Comparison of ENCODE assay signal across 8 cellular contexts in the genomic region with DNA sequence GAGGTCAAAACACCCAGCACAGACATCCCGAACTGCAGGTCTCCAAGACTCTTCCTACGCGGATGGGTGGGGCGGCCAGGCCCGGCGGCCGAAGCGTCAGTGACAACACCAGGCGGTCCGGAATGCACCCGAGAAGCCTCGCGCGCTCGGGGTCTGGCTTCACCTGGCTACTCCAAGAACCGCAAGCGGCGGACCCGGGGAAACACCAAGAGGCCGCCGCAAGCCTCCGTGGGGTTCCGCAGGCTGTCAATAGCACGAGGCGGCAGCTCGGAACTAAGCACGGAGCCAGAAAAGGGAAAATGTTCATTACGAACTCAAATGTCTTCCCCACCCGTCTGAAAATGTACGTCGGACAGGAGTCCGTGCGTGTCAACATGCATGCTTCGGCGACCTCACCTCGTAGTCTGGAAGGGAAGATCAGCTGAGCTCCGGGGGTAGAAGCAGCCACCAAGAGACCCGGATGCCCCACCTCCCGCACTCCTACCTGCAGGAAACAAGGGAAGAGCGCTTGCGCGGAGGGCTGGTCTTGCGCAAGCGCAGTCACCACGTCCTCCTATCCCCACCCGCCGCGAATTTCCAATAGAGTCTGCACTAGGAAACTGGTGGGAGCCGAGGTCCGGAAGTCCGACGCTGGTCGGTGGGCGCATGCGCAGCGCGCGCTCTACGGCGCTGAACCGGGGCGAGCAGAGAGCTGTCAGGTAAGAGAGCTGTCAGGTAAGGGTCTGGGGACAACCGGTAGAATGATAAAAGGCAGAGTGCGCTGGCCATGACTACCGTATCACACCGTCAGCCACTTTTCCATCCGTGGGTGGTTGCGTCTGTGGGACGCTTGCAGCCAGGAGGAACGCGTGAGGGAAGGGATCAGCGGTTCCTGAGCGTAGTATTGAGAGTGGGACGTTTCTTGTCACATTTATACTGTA. TPM values are rescaled to one million over a fixed set of nuclear protein-coding genes. Genes with fewer than 3 reads are reported as not detected.
A peak's percentile ranks its signal among the peaks of the same experiment; 100 is the strongest.
DNase-seq lines count a peak whose midpoint lies in the region; ATAC-seq and TF ChIP-seq lines count a peak whose summit lies in the region.

A gene (plus strand): TSS at position 646 of the 920 bp plus-strand sequence. CDS start 3,864 bp downstream, outside the sequence.
A gene (minus strand): TSS at position 500 of the 920 bp plus-strand sequence. CDS start 958 bp downstream, outside the sequence.

- H3K4me2 ChIP-seq in osteoblast (ENCODE audit: insufficient read depth, low read length) = peak within 1 kb of the TSS; percentile 99

- ATAC-seq in thoracic aorta (ENCODE audit: insufficient number of reproducible peaks, low FRiP score, low read depth) = peak; percentile 95

- CTCF ChIA-PET in activated naive CD4-positive, alpha-beta T cell treated with anti-CD3 and anti-CD28 coated beads for 36 hours (lab: Charles Lee) = interaction anchor here (1.1 to 1.5 kb wide), 2 partner anchors 84 to 306 kb away, joined by 4 read pairs; no protein-coding TSS in a partner anchor

- DNase-seq in GM04504 (ENCODE audit: low read depth) (peak; percentile 91), HFFc6 (peak; percentile 93), NAMALWA (ENCODE audit: low spot score) (peak; percentile 96), SK-MEL-5 (ENCODE audit: low read depth, low spot score) (peak; percentile 98), glutamatergic neuron (peak; percentile 93), osteoblast (ENCODE audit: insufficient read length, low spot score, missing footprints) (peak; percentile 95), thoracic aorta (ENCODE audit: low spot score) (peak; percentile 84)
- DNase-seq in activated naive CD4-positive, alpha-beta T cell treated with anti-CD3 and anti-CD28 coated beads for 36 hours = peak; percentile 93

- peak within 1 kb of the TSS; percentile 66 for H3K27ac ChIP-seq in osteoblast (ENCODE audit: low read depth, low read length)
- H3K27ac ChIP-seq in thoracic aorta = peak within 1 kb of the TSS; percentile 61 to 68

- H3K36me3 ChIP-seq in osteoblast (ENCODE audit: insufficient read depth, low read length) (peaks cover 20% of the 10 kb centered on the region), thoracic aorta (peaks cover 7% of the 10 kb centered on the region)

- H3K4me3 ChIP-seq in osteoblast (ENCODE audit: insufficient read depth, low read length) = peak within 1 kb of the TSS; percentile 89
- peak within 1 kb of the TSS; percentile 74 for H3K4me3 ChIP-seq in thoracic aorta

- H2AFZ ChIP-seq in osteoblast (ENCODE audit: low read length) = peak within 1 kb of the TSS; percentile 97

- no peak within 1 kb of the TSS for H3K27ac Mint-ChIP-seq in HFFc6
- H3K27ac Mint-ChIP-seq in activated naive CD4-positive, alpha-beta T cell treated with anti-CD3 and anti-CD28 coated beads for 36 hours = no peak within 1 kb of the TSS
- no peak within 1 kb of the TSS for H3K27ac Mint-ChIP-seq in glutamatergic neuron (ENCODE audit: unreplicated experiment)

- intact Hi-C loops in activated naive CD4-positive, alpha-beta T cell treated with anti-CD3 and anti-CD28 coated beads for 36 hours (cut with micrococcal nuclease) = loop anchor here (1.0 to 5.0 kb wide), 8 partner anchors 73 to 588 kb away; a partner anchor contains a TSS

- H3K4me3 Mint-ChIP-seq in HFFc6 (no peak within 1 kb of the TSS), glutamatergic neuron (ENCODE audit: unreplicated experiment) (no peak within 1 kb of the TSS)
- H3K4me3 Mint-ChIP-seq in activated naive CD4-positive, alpha-beta T cell treated with anti-CD3 and anti-CD28 coated beads for 36 hours = no peak within 1 kb of the TSS

- H3K4me1 ChIP-seq in osteoblast (ENCODE audit: insufficient read depth, low read length) = peaks cover 19% of the 10 kb centered on the region
- peaks cover 13 to 37% of the 10 kb centered on the region in 2 donors for H3K4me1 ChIP-seq in thoracic aorta (ENCODE audit: control insufficient read depth in 1 of 2, low read depth in 2 of 2)

- no peaks in the 10 kb centered on the region for H3K9me3 ChIP-seq in osteoblast (ENCODE audit: low read depth, low read length)
- H3K9me3 ChIP-seq in thoracic aorta = no peaks in the 10 kb centered on the region

- H3K79me2 ChIP-seq in osteoblast (ENCODE audit: insufficient read depth, low read length) = peaks cover 62% of the 10 kb centered on the region

- H3K27me3 Mint-ChIP-seq in HFFc6 (ENCODE audit: insufficient read depth) (no peaks in the 10 kb centered on the region; the same call in none of the 2 replicates), glutamatergic neuron (ENCODE audit: unreplicated experiment) (no peaks in the 10 kb centered on the region)
- H3K27me3 Mint-ChIP-seq in activated naive CD4-positive, alpha-beta T cell treated with anti-CD3 and anti-CD28 coated beads for 36 hours (ENCODE audit: low read depth) = no peaks in the 10 kb centered on the region

- H4K20me1 ChIP-seq in osteoblast (ENCODE audit: insufficient read depth, low read length) = no peaks in the 10 kb centered on the region

- peaks cover 24% of the 10 kb centered on the region for H3K36me3 Mint-ChIP-seq in HFFc6 (ENCODE audit: low read depth)
- H3K36me3 Mint-ChIP-seq in activated naive CD4-positive, alpha-beta T cell treated with anti-CD3 and anti-CD28 coated beads for 36 hours (ENCODE audit: low read depth) = peaks cover 22% of the 10 kb centered on the region
- no peaks in the 10 kb centered on the region for H3K36me3 Mint-ChIP-seq in glutamatergic neuron (ENCODE audit: unreplicated experiment)

- H3K9me3 Mint-ChIP-seq in HFFc6 = no peaks in the 10 kb centered on the region
- H3K9me3 Mint-ChIP-seq in activated naive CD4-positive, alpha-beta T cell treated with anti-CD3 and anti-CD28 coated beads for 36 hours = no peaks in the 10 kb centered on the region
- peaks cover 2% of the 10 kb centered on the region for H3K9me3 Mint-ChIP-seq in glutamatergic neuron (ENCODE audit: unreplicated experiment)

- H3K4me1 Mint-ChIP-seq in HFFc6 (ENCODE audit: low read depth) (peaks cover 13% of the 10 kb centered on the region), glutamatergic neuron (ENCODE audit: low read depth, unreplicated experiment) (peaks cover 4% of the 10 kb centered on the region)
- H3K4me1 Mint-ChIP-seq in activated naive CD4-positive, alpha-beta T cell treated with anti-CD3 and anti-CD28 coated beads for 36 hours (ENCODE audit: low read depth) = peaks cover 26% of the 10 kb centered on the region

- TF ChIP-seq CTCF in HFFc6 (IDR thresholded peaks at IDR 0.05) = no peak
- TF ChIP-seq CTCF in glutamatergic neuron (IDR thresholded peaks at IDR 0.05; ENCODE audit: partially characterized antibody, unreplicated experiment) = no peak
- TF ChIP-seq CTCF in osteoblast (IDR thresholded peaks at IDR 0.05; ENCODE audit: extremely low read depth, low read depth, low read length) = no peak
- TF ChIP-seq CTCF in thoracic aorta (IDR thresholded peaks at IDR 0.05) = no peak

- H3K27me3 ChIP-seq in osteoblast (ENCODE audit: insufficient read depth, low read length) = no peaks in the 10 kb centered on the region
- no peaks in the 10 kb centered on the region for H3K27me3 ChIP-seq in thoracic aorta (replicated peaks; ENCODE audit: insufficient read depth)

- in situ Hi-C loops in SK-MEL-5 (cut with HindIII; ENCODE audit: low pct_unique_long_range_greater_than_20kb, low sequenced_read_pairs) = no loop called here

RNA-seq across cellular contexts. Expression of the first gene that starts in this region (rescaled TPM):
- 10 to 100 TPM in 5 of 6 experiments, 1 to 10 TPM in 1; 8.5 to 11.9 (median 10.9) TPM for total RNA-seq in HFFc6 (2021; fragmentation: NEBNext Ultra II Directional; extraction: Animal tissue kit (Norgen Biotek cat#: 25700))
- 15.6 and 17.6 TPM in 2 replicates for total RNA-seq in SK-MEL-5 (2014; rRNA removed; shearing (Covaris generic))
- 13.8 and 16.9 TPM in 2 replicates for polyA plus RNA-seq in SK-MEL-5 (2015; cell fraction: cytosol; rRNA removed)
- 6.8 and 7.8 TPM in 2 replicates for polyA plus RNA-seq in SK-MEL-5 (2015; cell fraction: nucleus; rRNA removed)
- 10 to 100 TPM in 1 of 2 experiments, 1 to 10 TPM in 1; 9.8 to 10.4 TPM for total RNA-seq in activated naive CD4-positive, alpha-beta T cell treated with anti-CD3 and anti-CD28 coated beads for 36 hours
- total RNA-seq in glutamatergic neuron (ENCODE audit: unreplicated experiment) (13.2 TPM), osteoblast (6.2 and 8.0 TPM in 2 replicates), thoracic aorta (1 to 10 TPM; 5.6 to 9.0 TPM)

RNA-seq across cellular contexts. Expression of the second gene that starts in this region (rescaled TPM):
- total RNA-seq in HFFc6 (2021; fragmentation: NEBNext Ultra II Directional; extraction: Animal tissue kit (Norgen Biotek cat#: 25700)) = 10 to 100 TPM in 5 of 6 experiments, 1 to 10 TPM in 1; 9.9 to 12.5 (median 12.1) TPM
- total RNA-seq in SK-MEL-5 (2014; rRNA removed; shearing (Covaris generic)) = 30.7 and 34.9 TPM in 2 replicates
- polyA plus RNA-seq in SK-MEL-5 (2015; cell fraction: cytosol; rRNA removed) = 15.4 and 23.7 TPM in 2 replicates
- 98.7 and 105 TPM in 2 replicates for polyA plus RNA-seq in SK-MEL-5 (2015; cell fraction: nucleus; rRNA removed)
- total RNA-seq in activated naive CD4-positive, alpha-beta T cell treated with anti-CD3 and anti-CD28 coated beads for 36 hours = 10 to 100 TPM; 15.5 to 15.8 TPM
- 33.5 TPM for total RNA-seq in glutamatergic neuron (ENCODE audit: unreplicated experiment)
- 29.2 and 29.3 TPM in 2 replicates for total RNA-seq in osteoblast
- total RNA-seq in thoracic aorta = 10 to 100 TPM; 21.0 to 35.6 TPM

Comparison
In these comparisons a context has a peak if more than half of its experiments do, and no peak if none do; other contexts are left out.
1. Peak in every context shown above with its lines: DNase-seq, ATAC-seq, H3K4me3 ChIP-seq and H3K27ac ChIP-seq.